Comparison of ENCODE assay signal across 8 cellular contexts in genomic region chr6:722077-722524, GRCh38. TPM values are rescaled to one million over a fixed set of nuclear protein-coding genes. Genes with fewer than 3 reads are reported as not detected.
DNase-seq lines count a peak whose midpoint lies in the region; ATAC-seq and TF ChIP-seq lines count a peak whose summit lies in the region.

No MANE protein-coding gene starts in this region.

- peak; percentile 95 for TF ChIP-seq CTCF in AG09319 (IDR thresholded peaks at IDR 0.05; ENCODE audit: low read depth, low read length)

- DNase-seq in AG09319 (ENCODE audit: extremely low read depth, low read depth) (peak; percentile 72), NCI-H446 treated with DMSO at 0.1 percent for 48 hours (lab: John Stamatoyannopoulos, UW) (peak; percentile 18), cerebellum (ENCODE audit: low spot score) (peak; percentile 63), left colon (peak; percentile 70 to 90)
- DNase-seq in activated CD4-positive, alpha-beta T cell treated with anti-CD3 and anti-CD28 coated beads for 4 hours: peak; percentile 77 to 79
- DNase-seq in stimulated activated CD4-positive, alpha-beta T cell treated with anti-CD3 and anti-CD28 coated beads, Interleukin-4, amount 100 ng/mL, for 1 hour: peak; percentile 78

- peak; percentile 55 for ATAC-seq in GM21529 (IDR thresholded peaks at IDR 0.05; ENCODE audit: unreplicated experiment)
- peak; percentile 91 for ATAC-seq in left colon
- ATAC-seq in HG02870 (IDR thresholded peaks at IDR 0.05; ENCODE audit: unreplicated experiment): no peak

- intact Hi-C loops in left colon (cut with DNase I, micrococcal nuclease): loop anchor here in 1 of 2 donors (10.0 kb wide), 2 partner anchors 97 to 663 kb away; partner anchors contain the start of gene FOXF2

RNA-seq across cellular contexts. Expression of gene EXOC2, which starts 29.2 kb away (rescaled TPM):
- total RNA-seq in cerebellum: 44.4 TPM
- 10 to 100 TPM; 13.9 to 17.6 TPM for total RNA-seq in left colon

Comparison
In these comparisons a context has a peak if more than half of its experiments do, and no peak if none do; other contexts are left out.
1. DNase-seq: peak in every context shown above with its lines; median percentile 80 in left colon; 78 in activated CD4-positive, alpha-beta T cell treated with anti-CD3 and anti-CD28 coated beads for 4 hours; 78 in stimulated activated CD4-positive, alpha-beta T cell treated with anti-CD3 and anti-CD28 coated beads, Interleukin-4, amount 100 ng/mL, for 1 hour; 72 in AG09319; 63 in cerebellum; 18 in NCI-H446 treated with DMSO at 0.1 percent for 48 hours.